In genomic region chr13:32022292-32022691, GRCh38 we compare ENCODE assay signal across 1 cellular context.
TF ChIP-seq lines count a peak whose summit lies in the region.

No MANE protein-coding gene starts in this region.

TF ChIP-seq in HepG2, 621 proteins besides CTCF, POLR2A, EP300 and RAD21 (continued from another document):
- TF ChIP-seq CSRNP1 (CRISPR knock-in tag; IDR thresholded peaks at IDR 0.05) (no peak), RNF2 (conservative IDR thresholded peaks at IDR 0.05; ENCODE audit: low read depth) (no peak), HOXA3 (CRISPR knock-in tag; IDR thresholded peaks at IDR 0.05) (no peak), BATF2 (CRISPR knock-in tag; IDR thresholded peaks at IDR 0.05) (no peak), ZNF607 (CRISPR knock-in tag; IDR thresholded peaks at IDR 0.05; ENCODE audit: borderline replicate concordance) (no peak), HDAC2 (CRISPR knock-in tag; IDR thresholded peaks at IDR 0.05) (no peak), CREM (IDR thresholded peaks at IDR 0.05) (no peak), CREM (CRISPR knock-in tag; IDR thresholded peaks at IDR 0.05) (no peak)
